ENCODE assay signal across 27 cellular contexts in genomic region chr12:54616933-54617535, GRCh38. TPM values are rescaled to one million over a fixed set of nuclear protein-coding genes. Genes with fewer than 3 reads are reported as not detected.
A peak's percentile ranks its signal among the peaks of the same experiment; 100 is the strongest.
DNase-seq lines count a peak whose midpoint lies in the region; ATAC-seq and TF ChIP-seq lines count a peak whose summit lies in the region.
"Had no signal": no experiment of that assay in that cellular context is flagged by ENCODE, and none has a peak within 500 bp of the region (broad histone marks: within the 10 kb centered on the region; RNA-seq: fewer than 3 reads in every experiment).

No MANE protein-coding gene starts in this region.

- no peaks in the 10 kb centered on the region for H3K9me3 ChIP-seq in right lobe of liver
- H3K9me3 ChIP-seq: left lung, suprapubic skin had no signal

- intact Hi-C loops in natural killer cell (cut with micrococcal nuclease) (no loop called here), right lobe of liver (cut with DNase I) (no loop called here)

- TF ChIP-seq CTCF in natural killer cell (IDR thresholded peaks at IDR 0.05) (no peak), right lobe of liver (IDR thresholded peaks at IDR 0.05) (no peak)

- no peaks in the 10 kb centered on the region for H3K4me1 Mint-ChIP-seq in activated CD8-positive, alpha-beta memory T cell treated with anti-CD3 and anti-CD28 coated beads, Interleukin-2, amount 10 ng/mL, durations not matched to agents 7 days and 5 days
- peaks cover 0 to 8% of the 10 kb centered on the region in 2 donors for H3K4me1 Mint-ChIP-seq in natural killer cell
- H3K4me1 Mint-ChIP-seq: CD4-positive, alpha-beta memory T cell had no signal

- ATAC-seq in activated CD8-positive, alpha-beta memory T cell treated with anti-CD3 and anti-CD28 coated beads, Interleukin-2, amount 10 ng/mL, durations not matched to agents 7 days and 5 days, result peak; percentile 27
- ATAC-seq in natural killer cell, result peak in 2 of 3 donors; percentile 25 to 72
- no peak for ATAC-seq in GM21619 (IDR thresholded peaks at IDR 0.05; ENCODE audit: unreplicated experiment)
- ATAC-seq in right lobe of liver, result no peak
- ATAC-seq: activated CD4-positive, alpha-beta T cell treated with anti-CD3 and anti-CD28 coated beads for 36 hours; activated naive CD4-positive, alpha-beta T cell treated with anti-CD3 and anti-CD28 coated beads, Interleukin-2, amount 50 U/mL, for 72 hours; activated T-helper 17 cell treated with anti-CD3 and anti-CD28 coated beads, Interleukin-2, amount 50 U/mL, for 72 hours; left lung had no signal

- DNase-seq in GDM1 (lab: John Stamatoyannopoulos, UW) (peak; percentile 35), NOMO-1 (lab: John Stamatoyannopoulos, UW; ENCODE audit: unreplicated experiment in 2 of 2) (peak; percentile 70 to 84), natural killer cell (no peak), right lobe of liver (no peak)
- no peak for DNase-seq in activated CD8-positive, alpha-beta memory T cell treated with anti-CD3 and anti-CD28 coated beads, Interleukin-2, amount 10 ng/mL, durations not matched to agents 7 days and 5 days
- DNase-seq in stimulated activated CD4-positive, alpha-beta T cell treated with anti-CD3 and anti-CD28 coated beads, Interleukin-12 subunit alpha, Interleukin-12 subunit beta, amount 100 ng/mL, for 4 hours, result no peak
- DNase-seq: activated CD4-positive, alpha-beta T cell treated with anti-CD3 and anti-CD28 coated beads for 36 hours; CD4-positive, alpha-beta memory T cell; DMS153; effector CD4-positive, alpha-beta T cell; erythroblast; foreskin fibroblast; Karpas-422; left lung; midbrain; NCI-H1417 treated with DMSO at 0.1 percent for 48 hours; NCI-H2107; NCI-H510A treated with DMSO at 0.1 percent for 48 hours; posterior cingulate gyrus had no signal

- no peaks in the 10 kb centered on the region for H3K36me3 Mint-ChIP-seq in activated CD8-positive, alpha-beta memory T cell treated with anti-CD3 and anti-CD28 coated beads, Interleukin-2, amount 10 ng/mL, durations not matched to agents 7 days and 5 days
- H3K36me3 Mint-ChIP-seq in natural killer cell, result no peaks in the 10 kb centered on the region
- H3K36me3 Mint-ChIP-seq: activated naive CD4-positive, alpha-beta T cell treated with anti-CD3 and anti-CD28 coated beads, Interleukin-2, amount 50 U/mL, for 72 hours; CD4-positive, alpha-beta memory T cell had no signal

- TF ChIP-seq POLR2A in right lobe of liver (IDR thresholded peaks at IDR 0.05), result no peak

- H3K27me3 ChIP-seq in right lobe of liver, result no peaks in the 10 kb centered on the region

- no peaks in the 10 kb centered on the region for H3K36me3 ChIP-seq in right lobe of liver
- H3K36me3 ChIP-seq: left lung, suprapubic skin had no signal

- no peak overlapping the region for H3K4me3 Mint-ChIP-seq in activated CD8-positive, alpha-beta memory T cell treated with anti-CD3 and anti-CD28 coated beads, Interleukin-2, amount 10 ng/mL, durations not matched to agents 7 days and 5 days
- H3K4me3 Mint-ChIP-seq in natural killer cell, result no peak overlapping the region
- H3K4me3 Mint-ChIP-seq: activated CD4-positive, alpha-beta T cell treated with anti-CD3 and anti-CD28 coated beads for 36 hours; activated T-helper 17 cell treated with anti-CD3 and anti-CD28 coated beads, Interleukin-2, amount 50 U/mL, for 72 hours; CD4-positive, alpha-beta memory T cell had no signal

- no peak overlapping the region for H3K27ac Mint-ChIP-seq in activated CD8-positive, alpha-beta memory T cell treated with anti-CD3 and anti-CD28 coated beads, Interleukin-2, amount 10 ng/mL, durations not matched to agents 7 days and 5 days
- no peak overlapping the region for H3K27ac Mint-ChIP-seq in natural killer cell
- H3K27ac Mint-ChIP-seq: activated CD4-positive, alpha-beta T cell treated with anti-CD3 and anti-CD28 coated beads for 36 hours; activated naive CD4-positive, alpha-beta T cell treated with anti-CD3 and anti-CD28 coated beads, Interleukin-2, amount 50 U/mL, for 72 hours; activated T-helper 17 cell treated with anti-CD3 and anti-CD28 coated beads, Interleukin-2, amount 50 U/mL, for 72 hours had no signal

- H3K4me1 ChIP-seq in right lobe of liver, result no peaks in the 10 kb centered on the region
- H3K4me1 ChIP-seq: left lung had no signal

- H3K9me3 Mint-ChIP-seq in activated CD8-positive, alpha-beta memory T cell treated with anti-CD3 and anti-CD28 coated beads, Interleukin-2, amount 10 ng/mL, durations not matched to agents 7 days and 5 days (ENCODE audit: low read depth), result no peaks in the 10 kb centered on the region
- no peaks in the 10 kb centered on the region for H3K9me3 Mint-ChIP-seq in natural killer cell
- H3K9me3 Mint-ChIP-seq: activated naive CD4-positive, alpha-beta T cell treated with anti-CD3 and anti-CD28 coated beads, Interleukin-2, amount 50 U/mL, for 72 hours; activated T-helper 17 cell treated with anti-CD3 and anti-CD28 coated beads, Interleukin-2, amount 50 U/mL, for 72 hours had no signal

- no peak overlapping the region for H3K27ac ChIP-seq in right lobe of liver
- H3K27ac ChIP-seq: left lung, suprapubic skin had no signal

- no peak overlapping the region for H3K4me3 ChIP-seq in right lobe of liver
- H3K4me3 ChIP-seq: left lung, suprapubic skin had no signal

- peaks cover 55% of the 10 kb centered on the region for H3K27me3 Mint-ChIP-seq in activated CD8-positive, alpha-beta memory T cell treated with anti-CD3 and anti-CD28 coated beads, Interleukin-2, amount 10 ng/mL, durations not matched to agents 7 days and 5 days
- H3K27me3 Mint-ChIP-seq in natural killer cell (ENCODE audit: low read depth in 2 of 2), result peaks cover 24 to 48% of the 10 kb centered on the region in 2 donors

- CTCF ChIA-PET in activated CD8-positive, alpha-beta memory T cell treated with anti-CD3 and anti-CD28 coated beads, Interleukin-2, amount 10 ng/mL, durations not matched to agents 7 days and 5 days (lab: Charles Lee), result no interaction called here

- WGBS in right lobe of liver (ENCODE audit: insufficient coverage, low coverage, low lambda C conversion rate, missing lambda C conversion rate), result 47% methylated on average over 6 of the region's 6 CpGs

RNA-seq across cellular contexts. Expression of gene LACRT, which starts 17.7 kb away (rescaled TPM):
- total RNA-seq in activated CD8-positive, alpha-beta memory T cell treated with anti-CD3 and anti-CD28 coated beads, Interleukin-2, amount 10 ng/mL, durations not matched to agents 7 days and 5 days, result not detected
- total RNA-seq in natural killer cell (not detected), right lobe of liver (not detected)
- total RNA-seq: activated CD4-positive, alpha-beta T cell treated with anti-CD3 and anti-CD28 coated beads for 36 hours; activated naive CD4-positive, alpha-beta T cell treated with anti-CD3 and anti-CD28 coated beads, Interleukin-2, amount 50 U/mL, for 72 hours; activated T-helper 17 cell treated with anti-CD3 and anti-CD28 coated beads, Interleukin-2, amount 50 U/mL, for 72 hours; astrocyte; CD4-positive, alpha-beta memory T cell; chondrocyte; HT1080; left lung; urinary bladder had no signal

RNA-seq across cellular contexts. Expression of gene PPP1R1A, which starts 28.6 kb away (rescaled TPM):
- total RNA-seq in activated CD8-positive, alpha-beta memory T cell treated with anti-CD3 and anti-CD28 coated beads, Interleukin-2, amount 10 ng/mL, durations not matched to agents 7 days and 5 days, result not detected
- not detected for total RNA-seq in natural killer cell
- total RNA-seq in right lobe of liver, result 100 to 1,000 TPM in 2 of 6 experiments, 10 to 100 TPM in 4; 15.6 to 153 (median 54.5) TPM
- total RNA-seq: activated CD4-positive, alpha-beta T cell treated with anti-CD3 and anti-CD28 coated beads for 36 hours; activated naive CD4-positive, alpha-beta T cell treated with anti-CD3 and anti-CD28 coated beads, Interleukin-2, amount 50 U/mL, for 72 hours; activated T-helper 17 cell treated with anti-CD3 and anti-CD28 coated beads, Interleukin-2, amount 50 U/mL, for 72 hours; CD4-positive, alpha-beta memory T cell; chondrocyte; HT1080 had no signal

RNA-seq across cellular contexts. Expression of gene DCD, which starts 31.1 kb away (rescaled TPM):
- not detected for total RNA-seq in activated CD8-positive, alpha-beta memory T cell treated with anti-CD3 and anti-CD28 coated beads, Interleukin-2, amount 10 ng/mL, durations not matched to agents 7 days and 5 days
- total RNA-seq in natural killer cell, result not detected
- total RNA-seq in right lobe of liver, result not detected
- total RNA-seq: activated CD4-positive, alpha-beta T cell treated with anti-CD3 and anti-CD28 coated beads for 36 hours; activated naive CD4-positive, alpha-beta T cell treated with anti-CD3 and anti-CD28 coated beads, Interleukin-2, amount 50 U/mL, for 72 hours; activated T-helper 17 cell treated with anti-CD3 and anti-CD28 coated beads, Interleukin-2, amount 50 U/mL, for 72 hours; astrocyte; CD4-positive, alpha-beta memory T cell; chondrocyte; HT1080; left lung; urinary bladder had no signal

Comparison
In these comparisons a context has a peak if more than half of its experiments do, and no peak if none do; other contexts are left out.
1. DNase-seq: peak in GDM1 (single experiment) and NOMO-1 (2 of 2); none in activated CD8-positive, alpha-beta memory T cell treated with anti-CD3 and anti-CD28 coated beads, Interleukin-2, amount 10 ng/mL, durations not matched to agents 7 days and 5 days (single experiment), natural killer cell (single experiment), stimulated activated CD4-positive, alpha-beta T cell treated with anti-CD3 and anti-CD28 coated beads, Interleukin-12 subunit alpha, Interleukin-12 subunit beta, amount 100 ng/mL, for 4 hours (single experiment) and right lobe of liver (0 of 3).
2. ATAC-seq: peak in activated CD8-positive, alpha-beta memory T cell treated with anti-CD3 and anti-CD28 coated beads, Interleukin-2, amount 10 ng/mL, durations not matched to agents 7 days and 5 days (single experiment) and natural killer cell (2 of 3); none in GM21619 (single experiment) and right lobe of liver (0 of 4).
3. RNA of gene PPP1R1A, which starts 28.6 kb away (total RNA-seq): 15.6 to 153 TPM in right lobe of liver; not detected in activated CD8-positive, alpha-beta memory T cell treated with anti-CD3 and anti-CD28 coated beads, Interleukin-2, amount 10 ng/mL, durations not matched to agents 7 days and 5 days and not detected in natural killer cell; every median in the first group is over 10 times any median in the second.